9 cellular contexts compared by ENCODE assay signal in genomic region chr5:157541452-157542118, GRCh38. TPM values are rescaled to one million over a fixed set of nuclear protein-coding genes. Genes with fewer than 3 reads are reported as not detected.
DNase-seq lines count a peak whose midpoint lies in the region; ATAC-seq and TF ChIP-seq lines count a peak whose summit lies in the region.
"Had no signal": no experiment of that assay in that cellular context is flagged by ENCODE, and none has a peak within 500 bp of the region (broad histone marks: within the 10 kb centered on the region; RNA-seq: fewer than 3 reads in every experiment).

No MANE protein-coding gene starts in this region.

- H3K9me3 ChIP-seq in CD4-positive, alpha-beta T cell (ENCODE audit: control insufficient read depth, low read length), result no peaks in the 10 kb centered on the region
- no peaks in the 10 kb centered on the region for H3K9me3 ChIP-seq in mucosa of stomach (ENCODE audit: control insufficient read depth, low read length)

- H3K27me3 ChIP-seq in CD4-positive, alpha-beta T cell (ENCODE audit: control insufficient read depth, insufficient read depth, low read length), result no peaks in the 10 kb centered on the region
- no peaks in the 10 kb centered on the region for H3K27me3 ChIP-seq in mucosa of stomach (ENCODE audit: control insufficient read depth, insufficient read depth, low read length)

- POLR2A ChIA-PET in CD4-positive, alpha-beta T cell (lab: Charles Lee), result interaction anchor here (0.6 to 1.9 kb wide), 9 partner anchors 10 to 111 kb away, joined by 3 to 16 read pairs (median 4); partner anchors contain the start of gene SOX30

- intact Hi-C loops in CD4-positive, alpha-beta T cell (cut with DNase I, micrococcal nuclease), result loop anchor here (5.0 kb wide), 3 partner anchors 36 to 191 kb away; partner anchors contain the start of genes ADAM19 (in 1 of the 2), SOX30 (in 1 of the 2) and THG1L (in 1 of the 2)

- H3K4me1 Mint-ChIP-seq in CD4-positive, alpha-beta T cell (ENCODE audit: low read depth), result peaks cover 83% of the 10 kb centered on the region
- H3K4me1 Mint-ChIP-seq in HFFc6 (ENCODE audit: low read depth), result peaks cover 85% of the 10 kb centered on the region
- peaks cover 69% of the 10 kb centered on the region for H3K4me1 Mint-ChIP-seq in activated naive CD8-positive, alpha-beta T cell treated with anti-CD3 and anti-CD28 coated beads, Interleukin-2, amount 50 U/mL, for 24 hours

- H3K36me3 ChIP-seq in mucosa of stomach (ENCODE audit: control insufficient read depth, insufficient read depth, low read length), result no peaks in the 10 kb centered on the region

- no peaks in the 10 kb centered on the region for H3K27me3 Mint-ChIP-seq in CD4-positive, alpha-beta T cell
- 0 out of 2 replicates have a peak, but pooled peaks cover 3% of the 10 kb centered on the region for H3K27me3 Mint-ChIP-seq in HFFc6 (ENCODE audit: insufficient read depth)
- H3K27me3 Mint-ChIP-seq in activated naive CD8-positive, alpha-beta T cell treated with anti-CD3 and anti-CD28 coated beads, Interleukin-2, amount 50 U/mL, for 24 hours, result no peaks in the 10 kb centered on the region

- TF ChIP-seq CTCF in CD4-positive, alpha-beta T cell (IDR thresholded peaks at IDR 0.05), result no peak
- TF ChIP-seq CTCF in HFFc6 (IDR thresholded peaks at IDR 0.05), result no peak

- peaks cover 6% of the 10 kb centered on the region for H3K4me1 ChIP-seq in mucosa of stomach (ENCODE audit: control insufficient read depth, insufficient read depth, low read length)

- H3K36me3 Mint-ChIP-seq in CD4-positive, alpha-beta T cell (ENCODE audit: low read depth), result peaks cover 4% of the 10 kb centered on the region
- H3K36me3 Mint-ChIP-seq in HFFc6 (ENCODE audit: low read depth), result peaks cover 21% of the 10 kb centered on the region
- H3K36me3 Mint-ChIP-seq in activated naive CD8-positive, alpha-beta T cell treated with anti-CD3 and anti-CD28 coated beads, Interleukin-2, amount 50 U/mL, for 24 hours (ENCODE audit: low read depth), result peaks cover 2% of the 10 kb centered on the region

- CTCF ChIA-PET in CD4-positive, alpha-beta T cell (lab: Charles Lee), result interaction anchor here (1.5 to 1.6 kb wide), 2 partner anchors 33 to 202 kb away, joined by 3 to 4 read pairs; partner anchors contain the start of gene LSM11

- peak overlapping the region; percentile 87 for H3K27ac Mint-ChIP-seq in CD4-positive, alpha-beta T cell
- peak overlapping the region; percentile 75 for H3K27ac Mint-ChIP-seq in HFFc6
- H3K27ac Mint-ChIP-seq in activated naive CD8-positive, alpha-beta T cell treated with anti-CD3 and anti-CD28 coated beads, Interleukin-2, amount 50 U/mL, for 24 hours, result peak overlapping the region; percentile 80

- H3K27ac ChIP-seq in CD4-positive, alpha-beta T cell (ENCODE audit: low read depth, low read length), result peak overlapping the region; percentile 61
- H3K27ac ChIP-seq: SK-N-MC had no signal

- ATAC-seq in CD4-positive, alpha-beta T cell (ENCODE audit: poor library complexity), result peak; percentile 36
- no peak for ATAC-seq in activated naive CD8-positive, alpha-beta T cell treated with anti-CD3 and anti-CD28 coated beads, Interleukin-2, amount 50 U/mL, for 24 hours
- ATAC-seq in HG02610 (IDR thresholded peaks at IDR 0.05; ENCODE audit: unreplicated experiment) (no peak), HG02588 (IDR thresholded peaks at IDR 0.05; ENCODE audit: unreplicated experiment) (no peak)

- no peaks in the 10 kb centered on the region for H3K9me3 Mint-ChIP-seq in CD4-positive, alpha-beta T cell
- no peaks in the 10 kb centered on the region for H3K9me3 Mint-ChIP-seq in HFFc6
- H3K9me3 Mint-ChIP-seq in activated naive CD8-positive, alpha-beta T cell treated with anti-CD3 and anti-CD28 coated beads, Interleukin-2, amount 50 U/mL, for 24 hours, result no peaks in the 10 kb centered on the region

- H3K4me3 ChIP-seq in mucosa of stomach (ENCODE audit: low read length), result no peak overlapping the region
- H3K4me3 ChIP-seq: SK-N-MC had no signal

- peak in 1 of 10 experiments; percentile 10 for DNase-seq in CD4-positive, alpha-beta T cell
- no peak for DNase-seq in HFFc6
- DNase-seq in activated naive CD8-positive, alpha-beta T cell treated with anti-CD3 and anti-CD28 coated beads, Interleukin-2, amount 50 U/mL, for 24 hours, result no peak
- no peak for DNase-seq in inferior parietal cortex (ENCODE audit: extremely low spot score)
- DNase-seq in putamen (ENCODE audit: low spot score), result no peak

- peak overlapping the region; percentile 62 for H3K4me3 Mint-ChIP-seq in CD4-positive, alpha-beta T cell
- peak overlapping the region; percentile 63 for H3K4me3 Mint-ChIP-seq in HFFc6
- peak overlapping the region; percentile 46 for H3K4me3 Mint-ChIP-seq in activated naive CD8-positive, alpha-beta T cell treated with anti-CD3 and anti-CD28 coated beads, Interleukin-2, amount 50 U/mL, for 24 hours

- H3K9ac ChIP-seq in mucosa of stomach (ENCODE audit: low read length), result peak overlapping the region; percentile 9

RNA-seq across cellular contexts. Expression of gene ADAM19, which starts 34.0 kb away (rescaled TPM):
- 10 to 100 TPM; 26.7 to 29.1 TPM for total RNA-seq in CD4-positive, alpha-beta T cell
- total RNA-seq in HFFc6 (2021; fragmentation: NEBNext Ultra II Directional; extraction: Animal tissue kit (Norgen Biotek cat#: 25700)), result 100 to 1,000 TPM in 2 of 6 experiments, 10 to 100 TPM in 4; 75.4 to 152 (median 83.2) TPM
